Comparison of ENCODE assay signal across 8 cellular contexts in the genomic region with DNA sequence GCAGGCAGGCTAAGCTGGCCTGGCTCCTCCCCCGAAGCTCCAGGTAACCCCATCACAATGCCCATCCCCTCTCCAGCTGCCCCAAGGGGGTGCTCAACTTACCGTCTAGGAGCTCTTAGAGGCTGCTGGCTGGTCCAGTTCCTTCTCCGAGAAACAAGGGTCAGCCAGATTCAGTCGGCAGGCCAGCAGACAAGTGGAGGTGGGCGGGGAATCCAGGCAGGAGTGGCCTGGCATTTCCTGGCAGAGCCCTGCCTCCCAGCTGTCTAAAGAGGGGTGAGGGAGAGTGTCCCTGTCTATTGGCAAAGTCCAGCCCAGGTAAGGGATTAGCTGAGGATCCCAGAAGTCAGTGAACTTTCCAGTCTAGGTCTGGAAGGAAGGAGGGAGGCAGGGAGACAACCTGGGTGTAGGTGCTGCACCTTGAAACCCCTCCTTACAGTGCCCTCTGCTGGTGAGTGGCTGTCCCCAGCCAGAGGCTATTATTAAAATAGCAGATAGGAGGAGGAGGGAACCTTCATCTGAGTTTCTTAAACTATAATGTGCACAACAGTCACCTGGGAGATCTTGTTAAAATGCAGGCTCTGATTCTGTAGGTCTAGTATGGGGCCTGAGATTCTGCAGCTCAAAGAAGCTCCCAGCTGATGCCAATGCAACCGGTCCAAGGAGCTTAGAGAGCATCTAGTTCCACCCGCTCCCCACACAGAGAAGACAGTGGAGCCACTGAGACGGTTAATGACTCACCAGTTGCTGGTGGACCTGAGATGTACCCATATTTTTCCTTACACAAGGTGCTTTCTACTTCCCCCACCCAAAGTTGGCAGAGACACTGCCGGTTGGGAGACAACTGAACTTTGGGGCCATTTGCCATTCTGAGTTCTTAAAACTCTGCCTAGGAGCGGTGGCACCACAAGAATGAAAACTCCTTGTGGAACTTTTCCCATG. TPM values are rescaled to one million over a fixed set of nuclear protein-coding genes. Genes with fewer than 3 reads are reported as not detected.
DNase-seq lines count a peak whose midpoint lies in the region; ATAC-seq and TF ChIP-seq lines count a peak whose summit lies in the region.

A gene with protein sequence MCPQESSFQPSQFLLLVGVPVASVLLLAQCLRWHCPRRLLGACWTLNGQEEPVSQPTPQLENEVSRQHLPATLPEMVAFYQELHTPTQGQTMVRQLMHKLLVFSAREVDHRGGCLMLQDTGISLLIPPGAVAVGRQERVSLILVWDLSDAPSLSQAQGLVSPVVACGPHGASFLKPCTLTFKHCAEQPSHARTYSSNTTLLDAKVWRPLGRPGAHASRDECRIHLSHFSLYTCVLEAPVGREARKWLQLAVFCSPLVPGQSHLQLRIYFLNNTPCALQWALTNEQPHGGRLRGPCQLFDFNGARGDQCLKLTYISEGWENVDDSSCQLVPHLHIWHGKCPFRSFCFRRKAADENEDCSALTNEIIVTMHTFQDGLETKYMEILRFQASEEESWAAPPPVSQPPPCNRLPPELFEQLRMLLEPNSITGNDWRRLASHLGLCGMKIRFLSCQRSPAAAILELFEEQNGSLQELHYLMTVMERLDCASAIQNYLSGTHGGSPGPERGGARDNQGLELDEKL (minus strand): TSS at position 162 of the 939 bp plus-strand sequence. CDS start 4,147 bp downstream, outside the sequence.

- H3K9ac ChIP-seq in duodenal mucosa (ENCODE audit: low read depth in 1 of 2, low read length in 2 of 2) = peak within 1 kb of the TSS; percentile 45 to 60

- no peaks in the 10 kb centered on the region for H3K9me3 Mint-ChIP-seq in activated CD4-positive, alpha-beta T cell treated with anti-CD3 and anti-CD28 coated beads for 36 hours (ENCODE audit: low read depth)
- no peaks in the 10 kb centered on the region for H3K9me3 Mint-ChIP-seq in mesothelial cell of epicardium

- ATAC-seq in activated CD4-positive, alpha-beta T cell treated with anti-CD3 and anti-CD28 coated beads for 36 hours = peak; percentile 77
- peak; percentile 78 for ATAC-seq in upper lobe of right lung
- ATAC-seq in HG02678 (IDR thresholded peaks at IDR 0.05; ENCODE audit: unreplicated experiment) = no peak

- intact Hi-C loops in activated CD4-positive, alpha-beta T cell treated with anti-CD3 and anti-CD28 coated beads for 36 hours (cut with DNase I, micrococcal nuclease) = no loop called here
- intact Hi-C loops in upper lobe of right lung (cut with DNase I) = no loop called here

- no peaks in the 10 kb centered on the region for H3K9me3 ChIP-seq in duodenal mucosa (ENCODE audit: control insufficient read depth in 1 of 2, low read length in 2 of 2)
- no peaks in the 10 kb centered on the region for H3K9me3 ChIP-seq in upper lobe of right lung

- H3K4me3 ChIP-seq in duodenal mucosa (ENCODE audit: low read depth in 1 of 2, low read length in 2 of 2) = peak within 1 kb of the TSS; percentile 67 to 82
- H3K4me3 ChIP-seq in upper lobe of right lung = no peak within 1 kb of the TSS

- H3K27ac ChIP-seq in duodenal mucosa (ENCODE audit: low read depth, low read length) (peak within 1 kb of the TSS; percentile 53), upper lobe of right lung (no peak within 1 kb of the TSS)

- no peaks in the 10 kb centered on the region for H3K27me3 Mint-ChIP-seq in activated CD4-positive, alpha-beta T cell treated with anti-CD3 and anti-CD28 coated beads for 36 hours
- H3K27me3 Mint-ChIP-seq in mesothelial cell of epicardium (ENCODE audit: low read depth) = no peaks in the 10 kb centered on the region

- CTCF ChIA-PET in activated CD4-positive, alpha-beta T cell treated with anti-CD3 and anti-CD28 coated beads for 36 hours (lab: Charles Lee) = interaction anchor here (0.5 to 3.5 kb wide), 14 partner anchors 10 to 549 kb away, joined by 3 to 27 read pairs (median 3); a partner anchor contains a TSS

- H3K4me1 ChIP-seq in duodenal mucosa (ENCODE audit: control insufficient read depth in 1 of 2, insufficient read depth in 2 of 2, low read length in 2 of 2) (peaks cover 25 to 31% of the 10 kb centered on the region in 2 donors), upper lobe of right lung (no peaks in the 10 kb centered on the region)

- no peak within 1 kb of the TSS for H3K27ac Mint-ChIP-seq in activated CD4-positive, alpha-beta T cell treated with anti-CD3 and anti-CD28 coated beads for 36 hours
- no peak within 1 kb of the TSS for H3K27ac Mint-ChIP-seq in mesothelial cell of epicardium

- H3K27me3 ChIP-seq in duodenal mucosa (ENCODE audit: control insufficient read depth in 1 of 2, insufficient read depth in 2 of 2, low read length in 2 of 2) (no peaks in the 10 kb centered on the region), upper lobe of right lung (no peaks in the 10 kb centered on the region)

- H3K36me3 Mint-ChIP-seq in activated CD4-positive, alpha-beta T cell treated with anti-CD3 and anti-CD28 coated beads for 36 hours (ENCODE audit: low read depth) = peaks cover 4% of the 10 kb centered on the region
- no peaks in the 10 kb centered on the region for H3K36me3 Mint-ChIP-seq in mesothelial cell of epicardium

- no peak within 1 kb of the TSS for H3K4me3 Mint-ChIP-seq in activated CD4-positive, alpha-beta T cell treated with anti-CD3 and anti-CD28 coated beads for 36 hours
- H3K4me3 Mint-ChIP-seq in mesothelial cell of epicardium = no peak within 1 kb of the TSS

- H3K36me3 ChIP-seq in duodenal mucosa (ENCODE audit: control insufficient read depth in 1 of 2, insufficient read depth in 2 of 2, low read length in 2 of 2) = peaks cover 5 to 6% of the 10 kb centered on the region in 2 donors
- no peaks in the 10 kb centered on the region for H3K36me3 ChIP-seq in upper lobe of right lung

- DNase-seq in NCI-H2081 (lab: John Stamatoyannopoulos, UW) = peak; percentile 36 to 40
- DNase-seq in NCI-H2081 treated with DMSO at 0.1 percent for 48 hours (lab: John Stamatoyannopoulos, UW) = no peak
- DNase-seq in MV-4-11 (lab: John Stamatoyannopoulos, UW) = peak; percentile 2
- peak; percentile 79 for DNase-seq in activated CD4-positive, alpha-beta T cell treated with anti-CD3 and anti-CD28 coated beads for 36 hours
- no peak for DNase-seq in mesothelial cell of epicardium (ENCODE audit: low spot score in 2 of 2, unreplicated experiment in 2 of 2)
- DNase-seq in upper lobe of right lung = peak; percentile 84

- H3K4me1 Mint-ChIP-seq in activated CD4-positive, alpha-beta T cell treated with anti-CD3 and anti-CD28 coated beads for 36 hours = peaks cover 8% of the 10 kb centered on the region
- H3K4me1 Mint-ChIP-seq in mesothelial cell of epicardium = peaks cover 6% of the 10 kb centered on the region

- POLR2A ChIA-PET in activated CD4-positive, alpha-beta T cell treated with anti-CD3 and anti-CD28 coated beads for 36 hours (lab: Charles Lee) = interaction anchor here (0.6 kb wide), 1 partner anchor 137 kb away, joined by 3 read pairs; no protein-coding TSS in a partner anchor

- peak; percentile 62 for TF ChIP-seq CTCF in mesothelial cell of epicardium (IDR thresholded peaks at IDR 0.05; ENCODE audit: unreplicated experiment)
- peak; percentile 70 for TF ChIP-seq CTCF in upper lobe of right lung (IDR thresholded peaks at IDR 0.05)

RNA-seq across cellular contexts. Expression of the gene that starts here (rescaled TPM):
- total RNA-seq in activated CD4-positive, alpha-beta T cell treated with anti-CD3 and anti-CD28 coated beads for 36 hours = 1 to 10 TPM; 1.8 to 1.9 TPM
- total RNA-seq in mesothelial cell of epicardium = 2.0 to 2.2 TPM (median 2.1 TPM) in 3 replicates
- total RNA-seq in upper lobe of right lung = 1.4 TPM

Comparison
In these comparisons a context has a peak if more than half of its experiments do, and no peak if none do; other contexts are left out.
1. DNase-seq: peak in NCI-H2081 (2 of 2), MV-4-11 (single experiment), activated CD4-positive, alpha-beta T cell treated with anti-CD3 and anti-CD28 coated beads for 36 hours (single experiment) and upper lobe of right lung (single experiment); none in NCI-H2081 treated with DMSO at 0.1 percent for 48 hours (single experiment) and mesothelial cell of epicardium (0 of 2).